20 cellular contexts compared by ENCODE assay signal in genomic region chr1:198122693-198123092, GRCh38. TPM values are rescaled to one million over a fixed set of nuclear protein-coding genes. Genes with fewer than 3 reads are reported as not detected.
A peak's percentile ranks its signal among the peaks of the same experiment; 100 is the strongest.
DNase-seq lines count a peak whose midpoint lies in the region; ATAC-seq, FAIRE-seq and TF ChIP-seq lines count a peak whose summit lies in the region.
"Had no signal": no experiment of that assay in that cellular context is flagged by ENCODE, and none has a peak within 500 bp of the region (broad histone marks: within the 10 kb centered on the region; RNA-seq: fewer than 3 reads in every experiment).

No MANE protein-coding gene starts in this region.

- no peaks in the 10 kb centered on the region for H3K4me1 Mint-ChIP-seq in stimulated activated naive B cell treated with anti-CD40 and anti-IgM and Interleukin-4, amounts not matched to agents 10 μg/mL and 1 μg/mL and 100 μg/mL, for 72 hours
- H3K4me1 Mint-ChIP-seq in naive thymus-derived CD4-positive, alpha-beta T cell: peaks cover 0 to 1% (median 0%) of the 10 kb centered on the region in 7 donors

- H3K9me3 Mint-ChIP-seq in stimulated activated naive B cell treated with anti-CD40 and anti-IgM and Interleukin-4, amounts not matched to agents 10 μg/mL and 1 μg/mL and 100 μg/mL, for 72 hours: no peaks in the 10 kb centered on the region
- peaks cover 0 to 1% (median 0%) of the 10 kb centered on the region in 11 donors for H3K9me3 Mint-ChIP-seq in naive thymus-derived CD4-positive, alpha-beta T cell
- H3K9me3 Mint-ChIP-seq: CD8-positive, alpha-beta T cell; stimulated activated naive CD8-positive, alpha-beta T cell treated with anti-CD3 and anti-CD28 coated beads, Interleukin-15, Interleukin-2, amounts not matched to agents 100 ng/mL and 50 ng/mL, for 24 hours had no signal

- no peaks in the 10 kb centered on the region for H3K27me3 Mint-ChIP-seq in stimulated activated naive B cell treated with anti-CD40 and anti-IgM and Interleukin-4, amounts not matched to agents 10 μg/mL and 1 μg/mL and 100 μg/mL, for 72 hours
- peaks cover 0 to 6% (median 0%) of the 10 kb centered on the region in 5 donors for H3K27me3 Mint-ChIP-seq in naive thymus-derived CD4-positive, alpha-beta T cell
- H3K27me3 Mint-ChIP-seq: stimulated activated naive CD8-positive, alpha-beta T cell treated with anti-CD3 and anti-CD28 coated beads, Interleukin-15, Interleukin-2, amounts not matched to agents 100 ng/mL and 50 ng/mL, for 24 hours had no signal

- H2BK12ac ChIP-seq in mesenchymal stem cell (ENCODE audit: low read length in 2 of 2): peak overlapping the region in 1 of 2 experiments; percentile 89

- CTCF ChIA-PET in naive thymus-derived CD4-positive, alpha-beta T cell (lab: Charles Lee): interaction anchor here (0.7 kb wide), 1 partner anchor 508 kb away, joined by 3 read pairs; no protein-coding TSS in a partner anchor

- no peak overlapping the region for H3K23ac ChIP-seq in mesenchymal stem cell (ENCODE audit: low read length in 2 of 2)

- H2BK120ac ChIP-seq in mesenchymal stem cell (ENCODE audit: low read depth, low read length): no peak overlapping the region

- intact Hi-C loops in naive thymus-derived CD4-positive, alpha-beta T cell (cut with micrococcal nuclease): no loop called here

- H3K9ac ChIP-seq in DND-41 (ENCODE audit: low read depth, low read length) (no peak overlapping the region), mesenchymal stem cell (ENCODE audit: low read length) (peak overlapping the region; percentile 22)

- H3K27ac ChIP-seq in DND-41 (ENCODE audit: low read length): no peak overlapping the region
- peak overlapping the region; percentile 11 for H3K27ac ChIP-seq in mesenchymal stem cell (ENCODE audit: low read length, poor library complexity, severe bottlenecking)
- no peak overlapping the region for H3K27ac ChIP-seq in naive thymus-derived CD4-positive, alpha-beta T cell (ENCODE audit: low read depth, low read length)
- H3K27ac ChIP-seq: body of pancreas, esophagus squamous epithelium had no signal

- H3K4me3 ChIP-seq in DND-41 (ENCODE audit: low read depth in 1 of 2, low read length in 2 of 2) (no peak overlapping the region), bronchial epithelial cell (ENCODE audit: low read depth, low read length) (no peak overlapping the region), mesenchymal stem cell (ENCODE audit: insufficient read depth in 1 of 2, low read depth in 1 of 2, low read length in 2 of 2) (no peak overlapping the region)
- H3K4me3 ChIP-seq in naive thymus-derived CD4-positive, alpha-beta T cell (ENCODE audit: low read length): no peak overlapping the region
- H3K4me3 ChIP-seq: body of pancreas, esophagus squamous epithelium had no signal

- no CpG with 5 or more reads among the region's 1 CpG for WGBS in mesenchymal stem cell

- no peak for FAIRE-seq in bronchial epithelial cell (lab: Jason Lieb, UNC)
- FAIRE-seq: kidney had no signal

- no peaks in the 10 kb centered on the region for H4K20me1 ChIP-seq in DND-41 (ENCODE audit: insufficient read depth, low read length)

- H3K79me1 ChIP-seq in mesenchymal stem cell (replicated peaks; ENCODE audit: low read length, poor library complexity, severe bottlenecking): no peaks in the 10 kb centered on the region

- peak overlapping the region; percentile 47; the same call in 1 of the 2 replicates for H2AFZ ChIP-seq in DND-41 (ENCODE audit: low read depth, low read length)
- H2AFZ ChIP-seq in mesenchymal stem cell (ENCODE audit: low read depth, low read length): no peak overlapping the region

- TF ChIP-seq CTCF in DND-41 (IDR thresholded peaks at IDR 0.05; ENCODE audit: borderline replicate concordance, extremely low read depth, low read length, poor library complexity, severe bottlenecking): no peak
- no peak for TF ChIP-seq CTCF in bronchial epithelial cell (IDR thresholded peaks at IDR 0.05; ENCODE audit: insufficient read depth, low read length, severe bottlenecking)

- no peaks in the 10 kb centered on the region for H3K36me3 Mint-ChIP-seq in stimulated activated naive B cell treated with anti-CD40 and anti-IgM and Interleukin-4, amounts not matched to agents 10 μg/mL and 1 μg/mL and 100 μg/mL, for 72 hours
- H3K36me3 Mint-ChIP-seq in naive thymus-derived CD4-positive, alpha-beta T cell: peaks cover 0 to 2% (median 0%) of the 10 kb centered on the region in 5 donors
- H3K36me3 Mint-ChIP-seq: CD8-positive, alpha-beta T cell had no signal

- H3K36me3 ChIP-seq in DND-41 (ENCODE audit: insufficient read depth, low read length) (no peaks in the 10 kb centered on the region), bronchial epithelial cell (ENCODE audit: control insufficient read depth, insufficient read depth, low read length) (no peaks in the 10 kb centered on the region), mesenchymal stem cell (ENCODE audit: control insufficient read depth in 1 of 2, insufficient read depth in 2 of 2, low read depth in 1 of 2, low read length in 2 of 2) (no peaks in the 10 kb centered on the region)
- no peaks in the 10 kb centered on the region for H3K36me3 ChIP-seq in naive thymus-derived CD4-positive, alpha-beta T cell (ENCODE audit: control insufficient read depth in 2 of 3, insufficient read depth in 3 of 3, low read length in 3 of 3)
- H3K36me3 ChIP-seq: esophagus squamous epithelium had no signal

- peak overlapping the region in 1 of 2 experiments; percentile 73 for H3K18ac ChIP-seq in mesenchymal stem cell (ENCODE audit: low read depth in 1 of 2, low read length in 2 of 2)

- H3K14ac ChIP-seq in mesenchymal stem cell (ENCODE audit: low read length in 2 of 2): no peak overlapping the region

- H3K4me2 ChIP-seq in DND-41 (ENCODE audit: insufficient read depth, low read length) (no peak overlapping the region), mesenchymal stem cell (ENCODE audit: low read length, poor library complexity, severe bottlenecking) (no peak overlapping the region)

- POLR2A ChIA-PET in naive thymus-derived CD4-positive, alpha-beta T cell (lab: Charles Lee): no interaction called here

- no peak overlapping the region for H3K27ac Mint-ChIP-seq in stimulated activated naive B cell treated with anti-CD40 and anti-IgM and Interleukin-4, amounts not matched to agents 10 μg/mL and 1 μg/mL and 100 μg/mL, for 72 hours
- H3K27ac Mint-ChIP-seq in naive thymus-derived CD4-positive, alpha-beta T cell: no peak overlapping the region
- H3K27ac Mint-ChIP-seq: CD8-positive, alpha-beta T cell; stimulated activated naive CD8-positive, alpha-beta T cell treated with anti-CD3 and anti-CD28 coated beads, Interleukin-15, Interleukin-2, amounts not matched to agents 100 ng/mL and 50 ng/mL, for 24 hours had no signal

- no peak overlapping the region for H2BK15ac ChIP-seq in mesenchymal stem cell (ENCODE audit: low read depth, poor library complexity, severe bottlenecking)

- no peak overlapping the region for H4K8ac ChIP-seq in mesenchymal stem cell (ENCODE audit: low read length)

- no peak overlapping the region for H3K4me3 Mint-ChIP-seq in stimulated activated naive B cell treated with anti-CD40 and anti-IgM and Interleukin-4, amounts not matched to agents 10 μg/mL and 1 μg/mL and 100 μg/mL, for 72 hours
- H3K4me3 Mint-ChIP-seq in naive thymus-derived CD4-positive, alpha-beta T cell: no peak overlapping the region
- H3K4me3 Mint-ChIP-seq: CD8-positive, alpha-beta T cell; stimulated activated naive CD8-positive, alpha-beta T cell treated with anti-CD3 and anti-CD28 coated beads, Interleukin-15, Interleukin-2, amounts not matched to agents 100 ng/mL and 50 ng/mL, for 24 hours had no signal

- no peak for ATAC-seq in DND-41 (ENCODE audit: insufficient read depth, low read depth)
- ATAC-seq in GM18873 (IDR thresholded peaks at IDR 0.05; ENCODE audit: low FRiP score, unreplicated experiment): no peak
- ATAC-seq in stimulated activated naive B cell treated with anti-CD40 and anti-IgM and Interleukin-4, amounts not matched to agents 10 μg/mL and 1 μg/mL and 100 μg/mL, for 72 hours (replicated peaks): no peak
- no peak for ATAC-seq in naive thymus-derived CD4-positive, alpha-beta T cell
- ATAC-seq: body of pancreas; CD8-positive, alpha-beta T cell had no signal

- H2BK5ac ChIP-seq in mesenchymal stem cell (ENCODE audit: low read depth, low read length, poor library complexity, severe bottlenecking): no peak overlapping the region

- H2AK5ac ChIP-seq in mesenchymal stem cell (ENCODE audit: low read length, severe bottlenecking): no peak overlapping the region

- H3K4ac ChIP-seq in mesenchymal stem cell (ENCODE audit: low read depth in 1 of 2, low read length in 2 of 2): no peak overlapping the region

- H3K4me1 ChIP-seq in DND-41 (ENCODE audit: insufficient read depth, low read length) (no peaks in the 10 kb centered on the region), mesenchymal stem cell (ENCODE audit: control insufficient read depth, insufficient read depth, low read depth, low read length) (peaks cover 7% of the 10 kb centered on the region)
- H3K4me1 ChIP-seq in naive thymus-derived CD4-positive, alpha-beta T cell (ENCODE audit: control insufficient read depth in 2 of 2, insufficient read depth in 2 of 2, low read length in 2 of 2): no peaks in the 10 kb centered on the region
- H3K4me1 ChIP-seq: body of pancreas, esophagus squamous epithelium had no signal

- no peak overlapping the region for H4K91ac ChIP-seq in mesenchymal stem cell (ENCODE audit: low read length)

- no peaks in the 10 kb centered on the region for H3K79me2 ChIP-seq in DND-41 (ENCODE audit: insufficient read depth, low read length)

- DNase-seq in DND-41 (no peak), OCI-M1 (lab: John Stamatoyannopoulos, UW) (peak; percentile 79), bronchial epithelial cell (ENCODE audit: low read depth) (peak; percentile 61), mesenchymal stem cell (peak; percentile 14)
- DNase-seq in stimulated activated naive B cell treated with anti-CD40 and anti-IgM and Interleukin-4, amounts not matched to agents 10 μg/mL and 1 μg/mL and 100 μg/mL, for 72 hours: no peak
- DNase-seq in activated naive CD4-positive, alpha-beta T cell treated with anti-CD3 and anti-CD28 coated beads, Interleukin-2, amount 50 U/mL, for 16 hours: no peak
- DNase-seq in naive thymus-derived CD4-positive, alpha-beta T cell: no peak
- DNase-seq: activated CD4-positive, alpha-beta T cell treated with anti-CD3 and anti-CD28 coated beads, Interleukin-2, amount 50 U/mL, for 4 hours; activated naive CD4-positive, alpha-beta T cell treated with Interleukin-2 at 50 U/mL for 16 hours; activated T-cell treated with anti-CD3 and anti-CD28 coated beads for 4 hours; body of pancreas; CD8-positive, alpha-beta T cell; esophagus squamous epithelium; kidney; mesendoderm; NCI-H2081 treated with DMSO at 0.1 percent for 48 hours; NCI-H69; stimulated activated CD4-positive, alpha-beta T cell treated with anti-CD3 and anti-CD28 coated beads, Interleukin-15, amount 100 ng/mL, for 24 hours had no signal

- H3K9me3 ChIP-seq in DND-41 (ENCODE audit: insufficient read depth, low read length, severe bottlenecking): peaks cover 3% of the 10 kb centered on the region
- no peaks in the 10 kb centered on the region for H3K9me3 ChIP-seq in mesenchymal stem cell (ENCODE audit: control insufficient read depth, low read length)
- no peaks in the 10 kb centered on the region for H3K9me3 ChIP-seq in naive thymus-derived CD4-positive, alpha-beta T cell (ENCODE audit: control insufficient read depth in 2 of 3, low read length in 3 of 3)
- H3K9me3 ChIP-seq: body of pancreas, esophagus squamous epithelium had no signal

- H3K27me3 ChIP-seq in DND-41 (ENCODE audit: insufficient read depth, low read length, poor library complexity): no peaks in the 10 kb centered on the region
- no peaks in the 10 kb centered on the region for H3K27me3 ChIP-seq in bronchial epithelial cell (ENCODE audit: control insufficient read depth, insufficient read depth, low read length)
- no peaks in the 10 kb centered on the region for H3K27me3 ChIP-seq in mesenchymal stem cell (ENCODE audit: control insufficient read depth in 1 of 2, insufficient read depth in 1 of 2, low read length in 2 of 2)
- H3K27me3 ChIP-seq in naive thymus-derived CD4-positive, alpha-beta T cell (ENCODE audit: control insufficient read depth in 2 of 2, insufficient read depth in 2 of 2, low read length in 2 of 2): no peaks in the 10 kb centered on the region
- H3K27me3 ChIP-seq: body of pancreas, esophagus squamous epithelium had no signal

RNA-seq across cellular contexts. Expression of gene NEK7, which starts 34.1 kb away (rescaled TPM):
- total RNA-seq in bronchial epithelial cell: 37.1 and 40.3 TPM in 2 replicates
- 22.7 TPM for polyA plus RNA-seq in mesenchymal stem cell (2013, experiment 1 of 2)
- 25.2 TPM for polyA plus RNA-seq in mesenchymal stem cell (2013, experiment 2 of 2)
- total RNA-seq in naive thymus-derived CD4-positive, alpha-beta T cell: 10 to 100 TPM; 25.1 to 68.4 (median 61.3) TPM
- 10 to 100 TPM; 28.8 to 30.4 TPM for polyA plus RNA-seq in naive thymus-derived CD4-positive, alpha-beta T cell

Comparison
In these comparisons a context has a peak if more than half of its experiments do, and no peak if none do; other contexts are left out.
1. DNase-seq: peak in OCI-M1 (single experiment), bronchial epithelial cell (single experiment) and mesenchymal stem cell (single experiment); none in DND-41 (single experiment), stimulated activated naive B cell treated with anti-CD40 and anti-IgM and Interleukin-4, amounts not matched to agents 10 μg/mL and 1 μg/mL and 100 μg/mL, for 72 hours (single experiment), activated naive CD4-positive, alpha-beta T cell treated with anti-CD3 and anti-CD28 coated beads, Interleukin-2, amount 50 U/mL, for 16 hours (single experiment) and naive thymus-derived CD4-positive, alpha-beta T cell (0 of 9).